ENCODE assay signal across 8 cellular contexts in the genomic region with DNA sequence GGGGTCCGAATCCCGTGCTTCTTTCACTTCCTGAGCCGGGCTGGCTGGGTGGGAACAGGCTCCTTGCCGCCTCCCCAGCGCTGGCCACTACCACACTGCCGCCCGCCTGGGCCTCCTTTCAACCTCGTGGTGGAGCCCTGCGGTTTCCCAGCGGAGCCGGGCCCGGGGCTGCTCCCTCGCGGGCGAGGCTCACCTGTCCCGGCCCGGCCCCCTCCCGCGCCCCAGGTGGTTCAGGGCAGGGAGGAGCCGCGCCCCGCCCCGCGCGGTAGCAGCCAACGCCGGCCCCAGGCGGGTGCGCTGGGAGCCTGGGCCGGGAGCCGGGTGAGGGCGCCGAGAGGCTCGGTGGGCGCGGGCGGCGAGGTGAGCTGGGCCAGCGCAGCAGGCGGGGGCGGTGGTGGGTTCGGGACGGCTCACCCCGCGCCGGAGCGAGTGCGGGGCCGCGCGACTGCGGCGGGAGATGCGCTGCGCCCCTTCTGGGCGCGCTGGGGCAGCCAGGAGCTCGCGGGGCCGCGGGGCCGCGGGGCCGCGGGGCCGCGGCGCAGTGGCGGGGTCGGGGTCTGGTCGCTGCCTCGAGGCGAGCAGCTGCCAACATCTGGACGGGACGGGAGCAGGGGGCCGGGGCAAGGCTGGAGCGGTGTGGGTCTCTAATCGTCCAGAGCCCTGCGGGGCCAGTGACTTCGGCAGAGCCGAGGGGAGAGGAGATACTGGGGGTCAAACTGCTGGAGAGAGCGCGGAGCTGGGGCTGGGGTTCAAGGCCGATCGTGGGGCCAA. TPM values are rescaled to one million over a fixed set of nuclear protein-coding genes. Genes with fewer than 3 reads are reported as not detected.
DNase-seq lines count a peak whose midpoint lies in the region; ATAC-seq, FAIRE-seq and TF ChIP-seq lines count a peak whose summit lies in the region.

TSS of gene LYPD6B (plus strand) at position 258 of the 771 bp plus-strand sequence. CDS start 92,250 bp downstream, outside the sequence.

- no peaks in the 10 kb centered on the region for H3K27me3 Mint-ChIP-seq in progenitor cell of endocrine pancreas

- peaks cover 15% of the 10 kb centered on the region for H3K36me3 Mint-ChIP-seq in progenitor cell of endocrine pancreas (ENCODE audit: insufficient read depth)

- TF ChIP-seq RAD21 in A549 (conservative IDR thresholded peaks at IDR 0.05 in 1 of 2, IDR thresholded peaks at IDR 0.05 in 1 of 2): no peak

- H3K9me3 ChIP-seq in A549: no peaks in the 10 kb centered on the region

- H3K27ac ChIP-seq in A549: peak within 1 kb of the TSS in 1 of 2 experiments; percentile 21; a peak in 2 of 6 replicates

- peaks cover 45% of the 10 kb centered on the region for H3K4me1 Mint-ChIP-seq in progenitor cell of endocrine pancreas (ENCODE audit: low read depth)

- H3K4me3 ChIP-seq in A549: peak within 1 kb of the TSS; percentile 46
- H3K4me3 ChIP-seq in epithelial cell of proximal tubule (ENCODE audit: low read depth, low read length): peak within 1 kb of the TSS; percentile 31

- 18% methylated on average over 8 of the region's 85 CpGs for WGBS in A549 (ENCODE audit: missing lambda C conversion rate)

- CTCF ChIA-PET in A549 (lab: Yijun Ruan, JAX): interaction anchor here (0.8 to 1.3 kb wide), 3 partner anchors 21 to 522 kb away, joined by 3 read pairs; no protein-coding TSS in a partner anchor

- no peaks in the 10 kb centered on the region; the same call in 2 of the 3 replicates for H3K4me1 ChIP-seq in A549

- TF ChIP-seq CTCF in A549 (IDR thresholded peaks at IDR 0.05) (no peak), epithelial cell of proximal tubule (conservative IDR thresholded peaks at IDR 0.05; ENCODE audit: low read depth, low read length) (no peak), progenitor cell of endocrine pancreas (IDR thresholded peaks at IDR 0.05; ENCODE audit: unreplicated experiment) (peak; percentile 41)

- peak within 1 kb of the TSS; percentile 96 for H3K27ac Mint-ChIP-seq in progenitor cell of endocrine pancreas

- H3K4me2 ChIP-seq in A549: peak within 1 kb of the TSS; percentile 95

- H3K9me3 Mint-ChIP-seq in progenitor cell of endocrine pancreas (ENCODE audit: low read depth): peaks cover 6% of the 10 kb centered on the region

- ATAC-seq in A549 (peak; percentile 55 to 74; a peak in 5 of 6 replicates), HG02798 (IDR thresholded peaks at IDR 0.05; ENCODE audit: poor library complexity, unreplicated experiment) (peak; percentile 75)

- FAIRE-seq in A549 (lab: Jason Lieb, UNC): no peak
- FAIRE-seq in GM12892 (lab: Jason Lieb, UNC): no peak

- peak within 1 kb of the TSS; percentile 92 for H3K4me3 Mint-ChIP-seq in progenitor cell of endocrine pancreas (ENCODE audit: low read depth)

- POLR2A ChIA-PET in A549 (lab: Yijun Ruan, JAX): no interaction called here

- no peak for TF ChIP-seq POLR2A in A549 (IDR thresholded peaks at IDR 0.05; ENCODE audit: low read length)
- TF ChIP-seq POLR2A in GM12892 (IDR thresholded peaks at IDR 0.05; ENCODE audit: low read depth, low read length): no peak

- no peak for TF ChIP-seq EP300 in A549 (IDR thresholded peaks at IDR 0.05)

- DNase-seq in A549 (ENCODE audit: low read depth in 1 of 2, low spot score in 1 of 2) (peak in 1 of 2 experiments; percentile 3), GM12892 (ENCODE audit: insufficient read length) (peak; percentile 52), NCI-H510A (lab: John Stamatoyannopoulos, UW) (peak; percentile 67), epithelial cell of proximal tubule (ENCODE audit: low read depth) (no peak), progenitor cell of endocrine pancreas (ENCODE audit: low spot score, unreplicated experiment) (peak; percentile 56), COLO829 (ENCODE audit: low spot score) (no peak)
- no peak for DNase-seq in activated effector memory CD4-positive, alpha-beta T cell treated with Interleukin-2 at 50 U/mL for 16 hours

TF ChIP-seq in A549, 52 proteins besides CTCF, POLR2A, EP300 and RAD21:
- TF ChIP-seq RARB (CRISPR knock-in tag; IDR thresholded peaks at IDR 0.05) (no peak), EHMT2 (IDR thresholded peaks at IDR 0.05; ENCODE audit: low read depth) (no peak), HDAC2 (IDR thresholded peaks at IDR 0.05) (no peak), CEBPB (IDR thresholded peaks at IDR 0.05) (no peak), PHF8 (IDR thresholded peaks at IDR 0.05; ENCODE audit: borderline replicate concordance, low read depth) (no peak), HOXB5 (CRISPR knock-in tag; IDR thresholded peaks at IDR 0.05) (no peak)
TF ChIP-seq in A549: peak in this region for 0.

RNA-seq across cellular contexts. Expression of gene LYPD6B, which starts in this region (rescaled TPM):
- polyA plus RNA-seq in A549 (2011; rRNA removed) (not detected in 2 replicates), A549 (2017; fragmentation: RNase III; extraction: RNeasy Plus Mini Kit Qiagen cat#74134 plus additional on column Dnase treatment) (not detected in 3 replicates)
- polyA plus RNA-seq in A549 (2012; cell fraction: cytosol; rRNA removed): 0.04 TPM in 1 of 2 replicates, not detected in the other
- not detected in 2 replicates for polyA plus RNA-seq in A549 (2012; cell fraction: nucleus; rRNA removed)
- not detected in 2 replicates for polyA minus RNA-seq in A549 (2011; rRNA and poly(A)+ RNA removed)
- 3.9 TPM for polyA plus RNA-seq in GM12892 (2012; ENCODE audit: missing spikeins)
- total RNA-seq in epithelial cell of proximal tubule (1.1 and 2.7 TPM in 2 replicates), progenitor cell of endocrine pancreas (140 TPM in 2 replicates)

Comparison
In these comparisons a context has a peak if more than half of its experiments do, and no peak if none do; other contexts are left out.
1. RNA of gene LYPD6B (total RNA-seq): 140 TPM in progenitor cell of endocrine pancreas; 1.1 to 2.7 TPM in epithelial cell of proximal tubule; every median in the first group is over 10 times any median in the second.
2. Peak in ATAC-seq, H3K4me3 ChIP-seq and H3K4me2 ChIP-seq in A549; RNA of the gene not detected or under 1 TPM.
3. DNase-seq: peak in GM12892 (single experiment), NCI-H510A (single experiment) and progenitor cell of endocrine pancreas (single experiment); none in epithelial cell of proximal tubule (single experiment), COLO829 (single experiment) and activated effector memory CD4-positive, alpha-beta T cell treated with Interleukin-2 at 50 U/mL for 16 hours (single experiment).